In genomic region chr22:31818481-31819392, GRCh38 we compare ENCODE assay signal across 1 cellular context.
TF ChIP-seq lines count a peak whose summit lies in the region.

No MANE protein-coding gene starts in this region.

TF ChIP-seq in H1, 55 proteins besides CTCF, POLR2A, EP300 and RAD21:
- TF ChIP-seq, protein P1, sequence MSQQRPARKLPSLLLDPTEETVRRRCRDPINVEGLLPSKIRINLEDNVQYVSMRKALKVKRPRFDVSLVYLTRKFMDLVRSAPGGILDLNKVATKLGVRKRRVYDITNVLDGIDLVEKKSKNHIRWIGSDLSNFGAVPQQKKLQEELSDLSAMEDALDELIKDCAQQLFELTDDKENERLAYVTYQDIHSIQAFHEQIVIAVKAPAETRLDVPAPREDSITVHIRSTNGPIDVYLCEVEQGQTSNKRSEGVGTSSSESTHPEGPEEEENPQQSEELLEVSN (IDR thresholded peaks at IDR 0.05), result no peak
- TF ChIP-seq, protein P2, sequence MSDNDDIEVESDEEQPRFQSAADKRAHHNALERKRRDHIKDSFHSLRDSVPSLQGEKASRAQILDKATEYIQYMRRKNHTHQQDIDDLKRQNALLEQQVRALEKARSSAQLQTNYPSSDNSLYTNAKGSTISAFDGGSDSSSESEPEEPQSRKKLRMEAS (IDR thresholded peaks at IDR 0.05), result no peak
